In genomic region chr12:46659844-46660243, GRCh38 we compare ENCODE assay signal across 9 cellular contexts.
A peak's percentile ranks its signal among the peaks of the same experiment; 100 is the strongest.
DNase-seq lines count a peak whose midpoint lies in the region; ATAC-seq and TF ChIP-seq lines count a peak whose summit lies in the region.
"Had no signal": no experiment of that assay in that cellular context is flagged by ENCODE, and none has a peak within 500 bp of the region (broad histone marks: within the 10 kb centered on the region; RNA-seq: fewer than 3 reads in every experiment).

No MANE protein-coding gene starts in this region.

- peaks cover 56% of the 10 kb centered on the region for H3K4me1 ChIP-seq in A673 (ENCODE audit: insufficient read depth, low read length, poor library complexity, severe bottlenecking)

- H3K9me3 Mint-ChIP-seq in osteocyte (ENCODE audit: unreplicated experiment): no peaks in the 10 kb centered on the region

- no peak overlapping the region for H3K4me3 ChIP-seq in A673 (ENCODE audit: low read depth, low read length, poor library complexity, severe bottlenecking)
- H3K4me3 ChIP-seq in coronary artery: peak overlapping the region; percentile 52

- BruUV-seq in A673 (replicated peaks; lab: Mats Ljungman, UMichigan): no TSS peak

- H3K36me3 ChIP-seq in A673 (ENCODE audit: insufficient read depth, low read length, poor library complexity, severe bottlenecking): no peaks in the 10 kb centered on the region

- H3K9me3 ChIP-seq in A673 (ENCODE audit: low read depth, low read length, poor library complexity, severe bottlenecking): no peaks in the 10 kb centered on the region

- peaks cover 81% of the 10 kb centered on the region for H3K4me1 Mint-ChIP-seq in osteocyte (ENCODE audit: unreplicated experiment)

- H3K27ac ChIP-seq in A673 (ENCODE audit: low read depth, low read length, poor library complexity, severe bottlenecking): peak overlapping the region; percentile 83
- H3K27ac ChIP-seq in coronary artery: peak overlapping the region; percentile 75 to 79

- peak overlapping the region; percentile 30 for H3K4me3 Mint-ChIP-seq in osteocyte (ENCODE audit: unreplicated experiment)

- CTCF ChIA-PET in A673 (lab: Charles Lee): no interaction called here

- H3K36me3 Mint-ChIP-seq in osteocyte (ENCODE audit: unreplicated experiment): no peaks in the 10 kb centered on the region

- DNase-seq in A673 (ENCODE audit: low spot score) (peak; percentile 82), KG1 (lab: John Stamatoyannopoulos, UW) (peak; percentile 18), coronary artery (ENCODE audit: low spot score) (no peak), osteocyte (ENCODE audit: extremely low spot score, unreplicated experiment) (no peak), COLO668 (lab: John Stamatoyannopoulos, UW; ENCODE audit: unreplicated experiment) (no peak)
- DNase-seq in stimulated activated CD4-positive, alpha-beta T cell treated with anti-CD3 and anti-CD28 coated beads, Interleukin-1b, Interleukin-23, amount 100 ng/mL, for 48 hours: no peak
- DNase-seq: COR-L47 had no signal

- no peaks in the 10 kb centered on the region for H3K27me3 Mint-ChIP-seq in osteocyte (ENCODE audit: unreplicated experiment)

- no peak for ATAC-seq in GM21576 (IDR thresholded peaks at IDR 0.05; ENCODE audit: unreplicated experiment)
- no peak for ATAC-seq in HG02938 (IDR thresholded peaks at IDR 0.05; ENCODE audit: unreplicated experiment)

- no peaks in the 10 kb centered on the region for H3K27me3 ChIP-seq in A673 (replicated peaks; ENCODE audit: insufficient read depth, low read depth, low read length, poor library complexity)

- intact Hi-C loops in A673 (cut with micrococcal nuclease; ENCODE audit: unreplicated experiment): loop anchor here (5.0 kb wide), 3 partner anchors 98 to 273 kb away; no protein-coding TSS in a partner anchor

- POLR2A ChIA-PET in A673 (lab: Charles Lee; ENCODE audit: low non-redundant PET): no interaction called here

- TF ChIP-seq CTCF in A673 (conservative IDR thresholded peaks at IDR 0.05; ENCODE audit: low read depth, low read length): no peak
- no peak for TF ChIP-seq CTCF in coronary artery (IDR thresholded peaks at IDR 0.05)
- TF ChIP-seq CTCF in osteocyte (IDR thresholded peaks at IDR 0.05): no peak

- peak overlapping the region; percentile 92 for H3K27ac Mint-ChIP-seq in osteocyte (ENCODE audit: unreplicated experiment)

Comparison
In these comparisons a context has a peak if more than half of its experiments do, and no peak if none do; other contexts are left out.
1. DNase-seq: peak in A673 (single experiment) and KG1 (single experiment); none in coronary artery (single experiment), osteocyte (single experiment), COLO668 (single experiment) and stimulated activated CD4-positive, alpha-beta T cell treated with anti-CD3 and anti-CD28 coated beads, Interleukin-1b, Interleukin-23, amount 100 ng/mL, for 48 hours (single experiment).